In the genomic region with DNA sequence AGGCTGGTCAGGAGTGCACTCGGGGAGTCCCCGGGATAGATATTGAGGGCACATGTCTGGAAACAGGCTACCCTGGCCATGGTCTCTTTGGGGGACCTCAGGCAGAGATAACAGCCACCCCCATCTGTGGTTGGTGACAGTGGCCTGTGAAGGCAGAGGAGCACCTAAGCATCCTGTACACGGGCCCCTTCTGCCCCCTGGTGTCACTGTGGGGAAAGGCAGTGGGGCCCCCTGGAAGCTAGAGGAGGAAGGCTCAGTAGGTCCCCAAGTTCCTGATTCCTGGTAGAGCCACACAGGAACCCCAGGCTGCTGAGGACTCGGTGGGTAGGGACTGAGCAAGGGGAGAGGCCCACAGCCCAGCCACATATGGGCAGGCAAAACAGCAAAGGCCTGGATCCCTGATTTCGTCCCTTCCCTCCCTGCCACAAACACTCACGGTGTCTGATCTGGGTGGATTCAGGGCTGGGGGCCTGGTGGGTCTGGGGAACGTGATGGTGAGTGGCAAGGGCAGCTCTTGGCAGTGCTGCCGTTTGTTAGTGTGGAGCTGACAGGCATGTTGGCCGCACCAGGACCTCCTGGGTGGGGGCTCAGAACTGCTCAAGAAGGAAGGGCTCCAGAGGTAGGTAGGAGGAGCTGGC, we compare ENCODE assay signal across 7 cellular contexts. TPM values are rescaled to one million over a fixed set of nuclear protein-coding genes. Genes with fewer than 3 reads are reported as not detected.
DNase-seq lines count a peak whose midpoint lies in the region; ATAC-seq and TF ChIP-seq lines count a peak whose summit lies in the region.

No MANE protein-coding gene starts in this region.

- H3K27ac Mint-ChIP-seq in mesothelial cell of epicardium, result no peak overlapping the region
- no peak overlapping the region for H3K27ac Mint-ChIP-seq in stimulated activated memory B cell treated with anti-CD40 and anti-IgM and Interleukin-4, amounts not matched to agents 10 μg/mL and 1 μg/mL and 100 μg/mL, for 72 hours

- no peaks in the 10 kb centered on the region for H3K27me3 Mint-ChIP-seq in mesothelial cell of epicardium (ENCODE audit: low read depth)
- no peaks in the 10 kb centered on the region for H3K27me3 Mint-ChIP-seq in stimulated activated memory B cell treated with anti-CD40 and anti-IgM and Interleukin-4, amounts not matched to agents 10 μg/mL and 1 μg/mL and 100 μg/mL, for 72 hours

- TF ChIP-seq CTCF in GM12872 (IDR thresholded peaks at IDR 0.05; ENCODE audit: insufficient read depth, low read depth, low read length) (peak; percentile 91), choroid plexus epithelial cell (conservative IDR thresholded peaks at IDR 0.05; ENCODE audit: low read depth, low read length) (peak; percentile 94), mesothelial cell of epicardium (IDR thresholded peaks at IDR 0.05; ENCODE audit: unreplicated experiment) (peak; percentile 57)

- H3K36me3 Mint-ChIP-seq in mesothelial cell of epicardium, result peaks cover 42% of the 10 kb centered on the region
- H3K36me3 Mint-ChIP-seq in stimulated activated memory B cell treated with anti-CD40 and anti-IgM and Interleukin-4, amounts not matched to agents 10 μg/mL and 1 μg/mL and 100 μg/mL, for 72 hours, result peaks cover 84% of the 10 kb centered on the region

- H3K4me1 Mint-ChIP-seq in mesothelial cell of epicardium, result no peaks in the 10 kb centered on the region
- no peaks in the 10 kb centered on the region for H3K4me1 Mint-ChIP-seq in stimulated activated memory B cell treated with anti-CD40 and anti-IgM and Interleukin-4, amounts not matched to agents 10 μg/mL and 1 μg/mL and 100 μg/mL, for 72 hours

- H3K4me3 ChIP-seq in choroid plexus epithelial cell (ENCODE audit: low read depth, low read length), result no peak overlapping the region

- no peaks in the 10 kb centered on the region for H3K9me3 Mint-ChIP-seq in mesothelial cell of epicardium
- no peaks in the 10 kb centered on the region for H3K9me3 Mint-ChIP-seq in stimulated activated memory B cell treated with anti-CD40 and anti-IgM and Interleukin-4, amounts not matched to agents 10 μg/mL and 1 μg/mL and 100 μg/mL, for 72 hours

- no peak overlapping the region for H3K4me3 Mint-ChIP-seq in mesothelial cell of epicardium
- H3K4me3 Mint-ChIP-seq in stimulated activated memory B cell treated with anti-CD40 and anti-IgM and Interleukin-4, amounts not matched to agents 10 μg/mL and 1 μg/mL and 100 μg/mL, for 72 hours, result no peak overlapping the region

- DNase-seq in KG1 (lab: John Stamatoyannopoulos, UW), result peak; percentile 30
- DNase-seq in activated CD4-positive, alpha-beta T cell treated with anti-CD3 and anti-CD28 coated beads for 1 hour, result peak; percentile 46
- peak; percentile 50 for DNase-seq in choroid plexus epithelial cell (ENCODE audit: low read depth)
- DNase-seq in mesothelial cell of epicardium (ENCODE audit: low spot score in 2 of 2, unreplicated experiment in 2 of 2), result peak in 1 of 2 experiments; percentile 55

- ATAC-seq in stimulated activated memory B cell treated with anti-CD40 and anti-IgM and Interleukin-4, amounts not matched to agents 10 μg/mL and 1 μg/mL and 100 μg/mL, for 72 hours, result peak; percentile 87
- no peak for ATAC-seq in HG03565 (IDR thresholded peaks at IDR 0.05; ENCODE audit: unreplicated experiment)

RNA-seq across cellular contexts. Expression of a gene that starts 14.1 kb away (rescaled TPM):
- total RNA-seq in mesothelial cell of epicardium, result not detected in 3 replicates

RNA-seq across cellular contexts. Expression of a gene that starts 42.8 kb away (rescaled TPM):
- total RNA-seq in mesothelial cell of epicardium, result not detected in 3 replicates
